15 cellular contexts compared by ENCODE assay signal in genomic region chr2:232276084-232276738, GRCh38.
A peak's percentile ranks its signal among the peaks of the same experiment; 100 is the strongest.
DNase-seq lines count a peak whose midpoint lies in the region; ATAC-seq and TF ChIP-seq lines count a peak whose summit lies in the region.
"Had no signal": no experiment of that assay in that cellular context is flagged by ENCODE, and none has a peak within 500 bp of the region (broad histone marks: within the 10 kb centered on the region; RNA-seq: fewer than 3 reads in every experiment).

No MANE protein-coding gene starts in this region.

- H3F3A ChIP-seq in neural progenitor cell (ENCODE audit: low read depth), result peaks cover 9% of the 10 kb centered on the region

- H3K9ac ChIP-seq in HUES6 (ENCODE audit: low read length) (no peak overlapping the region), neural progenitor cell (no peak overlapping the region)

- H3K4me1 ChIP-seq in HUES6 (ENCODE audit: control insufficient read depth, insufficient read depth, low read length), result peaks cover 15% of the 10 kb centered on the region
- H3K4me1 ChIP-seq in neural progenitor cell, result peaks cover 26% of the 10 kb centered on the region
- H3K4me1 ChIP-seq: SJSA1 had no signal

- H4K20me1 ChIP-seq in neural progenitor cell (ENCODE audit: low read depth), result peaks cover 2% of the 10 kb centered on the region

- H3K9me3 ChIP-seq in HUES6 (ENCODE audit: control insufficient read depth, insufficient read depth, low read depth, low read length), result no peaks in the 10 kb centered on the region
- no peaks in the 10 kb centered on the region for H3K9me3 ChIP-seq in neural progenitor cell (ENCODE audit: low read depth)
- H3K9me3 ChIP-seq: SJSA1 had no signal

- H3K4me3 Mint-ChIP-seq in central memory CD8-positive, alpha-beta T cell, result no peak overlapping the region
- H3K4me3 Mint-ChIP-seq in neural progenitor cell, result no peak overlapping the region
- H3K4me3 Mint-ChIP-seq: CD4-positive, alpha-beta T cell; effector memory CD8-positive, alpha-beta T cell had no signal

- H3K4me2 ChIP-seq in neural progenitor cell, result peak overlapping the region; percentile 47

- H3K36me3 Mint-ChIP-seq in central memory CD8-positive, alpha-beta T cell (ENCODE audit: insufficient read depth), result peaks cover 4% of the 10 kb centered on the region
- H3K36me3 Mint-ChIP-seq in neural progenitor cell, result peaks cover 14% of the 10 kb centered on the region

- H3K27ac ChIP-seq in HUES6 (ENCODE audit: low read depth, low read length) (no peak overlapping the region), neural progenitor cell (no peak overlapping the region)
- H3K27ac ChIP-seq: SJSA1 had no signal

- peak overlapping the region; percentile 53 for H3K27ac Mint-ChIP-seq in central memory CD8-positive, alpha-beta T cell (ENCODE audit: low read depth)
- peak overlapping the region; percentile 89 for H3K27ac Mint-ChIP-seq in neural progenitor cell
- H3K27ac Mint-ChIP-seq: CD4-positive, alpha-beta T cell; effector memory CD8-positive, alpha-beta T cell; progenitor cell of endocrine pancreas had no signal

- ATAC-seq in central memory CD8-positive, alpha-beta T cell (replicated peaks; ENCODE audit: extremely low read depth, poor library complexity, severe bottlenecking), result no peak
- no peak for ATAC-seq in HG02798 (IDR thresholded peaks at IDR 0.05; ENCODE audit: poor library complexity, unreplicated experiment)
- ATAC-seq: effector memory CD8-positive, alpha-beta T cell had no signal

- H3K79me2 ChIP-seq in neural progenitor cell (ENCODE audit: low read depth), result no peaks in the 10 kb centered on the region

- H3K9me3 Mint-ChIP-seq in central memory CD8-positive, alpha-beta T cell, result no peaks in the 10 kb centered on the region
- peaks cover 5% of the 10 kb centered on the region for H3K9me3 Mint-ChIP-seq in neural progenitor cell
- H3K9me3 Mint-ChIP-seq: CD4-positive, alpha-beta T cell; effector memory CD8-positive, alpha-beta T cell had no signal

- no peak for TF ChIP-seq CTCF in neural progenitor cell (IDR thresholded peaks at IDR 0.05)

- H3K27me3 ChIP-seq in HUES6 (ENCODE audit: control insufficient read depth, insufficient read depth, low read length) (no peaks in the 10 kb centered on the region), neural progenitor cell (no peaks in the 10 kb centered on the region)
- H3K27me3 ChIP-seq: SJSA1 had no signal

- H2AFZ ChIP-seq in neural progenitor cell (replicated peaks), result no peak overlapping the region

- peak in 2 of 3 experiments; percentile 4 to 10 for DNase-seq in NCI-H1417 (lab: John Stamatoyannopoulos, UW)
- DNase-seq in NCI-H1417 treated with DMSO at 0.1 percent for 48 hours (lab: John Stamatoyannopoulos, UW), result no peak
- DNase-seq in central memory CD8-positive, alpha-beta T cell (ENCODE audit: low spot score in 2 of 2), result no peak
- no peak for DNase-seq in neural progenitor cell (ENCODE audit: low spot score)
- DNase-seq in NCI-H345 treated with DMSO at 0.1 percent for 48 hours (lab: John Stamatoyannopoulos, UW; ENCODE audit: unreplicated experiment), result no peak
- DNase-seq in retina, result no peak
- DNase-seq: activated effector memory CD4-positive, alpha-beta T cell treated with anti-CD3 and anti-CD28 coated beads, Interleukin-2, amount 50 U/mL, for 16 hours; CD4-positive, alpha-beta T cell; effector memory CD8-positive, alpha-beta T cell; NCI-H146; stimulated activated CD4-positive, alpha-beta T cell treated with anti-CD3 and anti-CD28 coated beads, Interleukin-15, amount 100 ng/mL, for 24 hours had no signal

- H3K4me3 ChIP-seq in HUES6 (ENCODE audit: low read depth, low read length) (0 out of 2 replicates have a peak overlapping the region, but pooled peaks have one; percentile 1), neural progenitor cell (no peak overlapping the region)
- H3K4me3 ChIP-seq: SJSA1 had no signal

- H3K4me1 Mint-ChIP-seq in central memory CD8-positive, alpha-beta T cell, result peaks cover 6% of the 10 kb centered on the region
- peaks cover 39% of the 10 kb centered on the region for H3K4me1 Mint-ChIP-seq in neural progenitor cell

- H3K27me3 Mint-ChIP-seq in central memory CD8-positive, alpha-beta T cell, result no peaks in the 10 kb centered on the region
- H3K27me3 Mint-ChIP-seq in neural progenitor cell (ENCODE audit: insufficient read depth, low read depth), result no peaks in the 10 kb centered on the region
- H3K27me3 Mint-ChIP-seq: CD4-positive, alpha-beta T cell; effector memory CD8-positive, alpha-beta T cell; progenitor cell of endocrine pancreas had no signal

- H3K36me3 ChIP-seq in HUES6 (ENCODE audit: control insufficient read depth, insufficient read depth, low read length) (no peaks in the 10 kb centered on the region), neural progenitor cell (no peaks in the 10 kb centered on the region)
- H3K36me3 ChIP-seq: SJSA1 had no signal

Comparison
In these comparisons a context has a peak if more than half of its experiments do, and no peak if none do; other contexts are left out.
1. DNase-seq: peak in NCI-H1417 (2 of 3); none in NCI-H1417 treated with DMSO at 0.1 percent for 48 hours (single experiment), central memory CD8-positive, alpha-beta T cell (0 of 2), neural progenitor cell (single experiment), NCI-H345 treated with DMSO at 0.1 percent for 48 hours (single experiment) and retina (single experiment).